8 cellular contexts compared by ENCODE assay signal in the genomic region with DNA sequence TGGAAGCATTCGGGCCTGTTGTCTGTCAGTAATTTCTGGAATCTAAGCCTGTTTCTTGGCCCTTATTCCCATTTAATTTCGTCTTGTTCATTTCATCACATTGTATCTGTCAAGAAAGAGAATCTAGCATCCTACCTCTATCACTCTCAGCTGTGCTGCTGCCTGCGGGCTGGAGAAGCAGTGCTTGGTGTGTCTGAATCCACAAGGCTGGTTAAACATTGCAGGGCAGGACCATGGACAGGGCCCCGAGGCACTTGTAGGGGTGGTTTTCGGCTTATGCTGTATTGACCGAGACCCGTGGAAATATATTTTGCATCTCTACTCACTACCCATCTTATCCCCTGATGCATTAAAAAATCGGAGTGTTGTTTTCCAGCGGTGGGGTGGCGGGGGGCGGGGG. TPM values are rescaled to one million over a fixed set of nuclear protein-coding genes. Genes with fewer than 3 reads are reported as not detected.
DNase-seq lines count a peak whose midpoint lies in the region; ATAC-seq lines count a peak whose summit lies in the region.

No MANE protein-coding gene starts in this region.

- peaks cover 7% of the 10 kb centered on the region for H3K4me1 Mint-ChIP-seq in activated CD8-positive, alpha-beta memory T cell treated with anti-CD3 and anti-CD28 coated beads, Interleukin-2, amount 10 ng/mL, durations not matched to agents 7 days and 5 days

- CTCF ChIA-PET in activated CD8-positive, alpha-beta memory T cell treated with anti-CD3 and anti-CD28 coated beads, Interleukin-2, amount 10 ng/mL, durations not matched to agents 7 days and 5 days (lab: Charles Lee) = no interaction called here

- H3K9me3 Mint-ChIP-seq in activated CD8-positive, alpha-beta memory T cell treated with anti-CD3 and anti-CD28 coated beads, Interleukin-2, amount 10 ng/mL, durations not matched to agents 7 days and 5 days (ENCODE audit: low read depth) = no peaks in the 10 kb centered on the region

- intact Hi-C loops in posterior cingulate gyrus (cut with DNase I) = no loop called here

- no peaks in the 10 kb centered on the region for H3K36me3 Mint-ChIP-seq in activated CD8-positive, alpha-beta memory T cell treated with anti-CD3 and anti-CD28 coated beads, Interleukin-2, amount 10 ng/mL, durations not matched to agents 7 days and 5 days

- peaks cover 52% of the 10 kb centered on the region for H3K27me3 Mint-ChIP-seq in activated CD8-positive, alpha-beta memory T cell treated with anti-CD3 and anti-CD28 coated beads, Interleukin-2, amount 10 ng/mL, durations not matched to agents 7 days and 5 days

- peak; percentile 54 for ATAC-seq in activated CD8-positive, alpha-beta memory T cell treated with anti-CD3 and anti-CD28 coated beads, Interleukin-2, amount 10 ng/mL, durations not matched to agents 7 days and 5 days
- no peak for ATAC-seq in GM21360 (IDR thresholded peaks at IDR 0.05; ENCODE audit: unreplicated experiment)
- ATAC-seq in GM19455 (IDR thresholded peaks at IDR 0.05; ENCODE audit: unreplicated experiment) = no peak
- no peak for ATAC-seq in HG03196 (IDR thresholded peaks at IDR 0.05; ENCODE audit: unreplicated experiment)

- DNase-seq in ACHN = peak; percentile 74
- peak; percentile 78 for DNase-seq in HuH-7 (ENCODE audit: low spot score)
- peak; percentile 75 for DNase-seq in activated CD8-positive, alpha-beta memory T cell treated with anti-CD3 and anti-CD28 coated beads, Interleukin-2, amount 10 ng/mL, durations not matched to agents 7 days and 5 days
- peak; percentile 58 for DNase-seq in germinal center (ENCODE audit: low spot score)
- peak in 8 of 10 donors; percentile 55 to 94 (median 72) for DNase-seq in posterior cingulate gyrus

- H3K4me3 Mint-ChIP-seq in activated CD8-positive, alpha-beta memory T cell treated with anti-CD3 and anti-CD28 coated beads, Interleukin-2, amount 10 ng/mL, durations not matched to agents 7 days and 5 days = no peak overlapping the region

- in situ Hi-C loops in ACHN (cut with HindIII; ENCODE audit: low pct_ligation_motif_present, low pct_unique_long_range_greater_than_20kb, low sequenced_read_pairs) = no loop called here

- H3K27ac Mint-ChIP-seq in activated CD8-positive, alpha-beta memory T cell treated with anti-CD3 and anti-CD28 coated beads, Interleukin-2, amount 10 ng/mL, durations not matched to agents 7 days and 5 days = no peak overlapping the region

RNA-seq across cellular contexts. Expression of a gene that starts 3.1 kb away (rescaled TPM):
- total RNA-seq in activated CD8-positive, alpha-beta memory T cell treated with anti-CD3 and anti-CD28 coated beads, Interleukin-2, amount 10 ng/mL, durations not matched to agents 7 days and 5 days = 10 to 100 TPM; 23.9 to 35.5 TPM
